In the genomic region with DNA sequence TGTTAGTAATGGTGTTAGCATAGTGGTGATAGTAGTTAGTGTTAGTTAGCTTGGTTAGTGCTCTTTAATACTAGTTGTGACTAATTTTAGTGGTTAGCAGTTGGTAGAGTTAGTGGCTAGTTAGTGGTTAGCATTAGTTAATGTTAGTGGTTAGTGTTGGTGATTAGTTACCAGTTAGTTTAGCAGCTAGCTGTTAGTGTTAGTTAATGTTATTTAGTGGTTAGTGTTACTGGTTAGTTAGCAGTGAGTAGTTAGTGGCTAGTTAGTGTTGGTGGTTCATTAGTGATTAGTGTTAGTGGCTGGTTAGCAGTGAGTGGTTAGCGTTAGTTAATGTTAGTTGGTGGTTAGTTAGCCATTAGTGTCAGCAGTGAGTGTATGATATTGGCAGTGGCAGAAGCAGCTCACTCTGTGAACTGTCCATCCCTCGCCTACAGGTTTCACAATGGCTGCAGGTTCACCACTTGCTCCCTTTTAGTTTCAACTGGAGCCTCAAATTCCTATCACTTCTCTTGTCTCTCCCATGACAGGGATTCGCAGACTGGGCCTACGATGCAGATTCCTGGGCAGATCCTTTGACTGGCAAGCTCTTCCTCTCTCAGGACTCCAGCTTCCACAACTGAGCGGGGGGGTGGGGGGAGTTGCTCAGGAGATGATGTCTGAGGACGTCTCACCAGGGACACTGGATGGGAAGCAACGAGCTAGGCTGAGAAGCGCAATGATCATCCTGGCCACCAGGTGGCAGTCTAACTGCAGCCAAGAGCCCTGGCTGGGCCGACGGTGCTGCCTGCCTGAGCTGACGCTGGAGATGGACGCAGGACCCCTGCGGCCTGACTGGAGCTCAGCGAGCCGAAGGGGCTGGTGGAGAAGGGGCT, we compare ENCODE assay signal across 8 cellular contexts. TPM values are rescaled to one million over a fixed set of nuclear protein-coding genes. Genes with fewer than 3 reads are reported as not detected.
A peak's percentile ranks its signal among the peaks of the same experiment; 100 is the strongest.
DNase-seq lines count a peak whose midpoint lies in the region; ATAC-seq, FAIRE-seq and TF ChIP-seq lines count a peak whose summit lies in the region.

No MANE protein-coding gene starts in this region.

- H3K4me2 ChIP-seq in keratinocyte (ENCODE audit: control insufficient read depth, extremely low read depth, insufficient read depth, low read depth, low read length): no peak overlapping the region

- TF ChIP-seq POLR2A in breast epithelium (IDR thresholded peaks at IDR 0.05): no peak

- dilution Hi-C loops in keratinocyte (cut with MboI; ENCODE audit: extremely low pct_ligation_motif_present, low sequenced_read_pairs): loop anchor here (25.0 kb wide), 1 partner anchor 129 kb away; no protein-coding TSS in a partner anchor

- no peaks in the 10 kb centered on the region for H3K9me1 ChIP-seq in keratinocyte (ENCODE audit: control insufficient read depth, extremely low read depth, insufficient read depth, low read length)

- ATAC-seq in GM18520 (IDR thresholded peaks at IDR 0.05; ENCODE audit: unreplicated experiment) (peak; percentile 80), HG03060 (IDR thresholded peaks at IDR 0.05; ENCODE audit: low read depth, unreplicated experiment) (peak; percentile 66)

- H3K9ac ChIP-seq in keratinocyte (ENCODE audit: control insufficient read depth, extremely low read depth, insufficient read depth, low read length): no peak overlapping the region

- H4K20me1 ChIP-seq in keratinocyte (ENCODE audit: control insufficient read depth, extremely low read depth, insufficient read depth, low read length): no peaks in the 10 kb centered on the region

- H3K4me1 ChIP-seq in breast epithelium (no peaks in the 10 kb centered on the region), keratinocyte (ENCODE audit: control insufficient read depth, extremely low read depth, insufficient read depth, low read length) (peaks cover 11% of the 10 kb centered on the region)

- intact Hi-C loops in breast epithelium (cut with DNase I; ENCODE audit: low total_unique reads): no loop called here

- H2AFZ ChIP-seq in keratinocyte (ENCODE audit: control insufficient read depth, low read length): no peak overlapping the region

- H3K4me3 ChIP-seq in breast epithelium (peak overlapping the region in 1 of 3 donors; percentile 29), keratinocyte (ENCODE audit: control insufficient read depth in 2 of 3, extremely low read depth in 1 of 3, insufficient read depth in 2 of 3, low read depth in 1 of 3, low read length in 3 of 3) (no peak overlapping the region)

- DNase-seq in AG08396 (ENCODE audit: low spot score) (peak; percentile 89), NCI-H2107 treated with DMSO at 0.1 percent for 48 hours (lab: John Stamatoyannopoulos, UW; ENCODE audit: unreplicated experiment) (peak; percentile 37), breast epithelium (ENCODE audit: low spot score in 2 of 2) (peak; percentile 63 to 82), keratinocyte (ENCODE audit: low read depth, low spot score) (no peak)
- peak; percentile 57 to 68 for DNase-seq in stimulated activated CD4-positive, alpha-beta T cell treated with anti-CD3 and anti-CD28 coated beads, Interleukin-1b, Interleukin-23, amount 100 ng/mL, for 4 hours (ENCODE audit: low read depth in 2 of 2)

- H3K36me3 ChIP-seq in breast epithelium (no peaks in the 10 kb centered on the region), keratinocyte (ENCODE audit: control insufficient read depth in 2 of 2, extremely low read depth in 1 of 2, insufficient read depth in 2 of 2, low read length in 2 of 2) (no peaks in the 10 kb centered on the region)

- H3K79me2 ChIP-seq in keratinocyte (ENCODE audit: control insufficient read depth, insufficient read depth, low read length): no peaks in the 10 kb centered on the region

- H3K27me3 ChIP-seq in breast epithelium (no peaks in the 10 kb centered on the region), keratinocyte (ENCODE audit: control insufficient read depth, extremely low read depth, insufficient read depth, low read length) (peaks cover 15% of the 10 kb centered on the region)

- H3K9me3 ChIP-seq in breast epithelium: no peaks in the 10 kb centered on the region
- H3K9me3 ChIP-seq in keratinocyte (ENCODE audit: control insufficient read depth, low read depth, low read length): no peaks in the 10 kb centered on the region

- TF ChIP-seq CTCF in VCaP (conservative IDR thresholded peaks at IDR 0.05) (peak; percentile 91), breast epithelium (IDR thresholded peaks at IDR 0.05) (peak; percentile 78 to 82 (median 78)), keratinocyte (optimal IDR thresholded peaks at IDR 0.05 in 1 of 3, IDR thresholded peaks at IDR 0.05 in 1 of 3, conservative IDR thresholded peaks at IDR 0.05 in 1 of 3; ENCODE audit: extremely low read depth in 1 of 3, insufficient read depth in 2 of 3, low read length in 3 of 3) (peak; percentile 90 to 99 (median 96))

- H3K27ac ChIP-seq in VCaP: no peak overlapping the region
- no peak overlapping the region for H3K27ac ChIP-seq in breast epithelium
- H3K27ac ChIP-seq in keratinocyte (ENCODE audit: control insufficient read depth, insufficient read depth, low read length): no peak overlapping the region

- peak; percentile 90 for FAIRE-seq in keratinocyte (lab: Jason Lieb, UNC)

RNA-seq across cellular contexts. Expression of a gene that starts 19.5 kb away (rescaled TPM):
- total RNA-seq in breast epithelium: not detected
- polyA plus RNA-seq in keratinocyte: not detected in 3 replicates
- polyA plus RNA-seq in keratinocyte (2011; ENCODE audit: low read depth): not detected
- not detected in 2 replicates for polyA plus RNA-seq in keratinocyte (2011; cell fraction: cytosol; rRNA removed)
- not detected in 2 replicates for polyA plus RNA-seq in keratinocyte (2011; cell fraction: nucleus; rRNA removed)
- polyA plus RNA-seq in keratinocyte (2012; ENCODE audit: low replicate concordance): not detected in 2 replicates
- polyA minus RNA-seq in keratinocyte: not detected in 3 replicates
- polyA minus RNA-seq in keratinocyte (2011; cell fraction: cytosol; rRNA and poly(A)+ RNA removed): not detected
- polyA minus RNA-seq in keratinocyte (2011; cell fraction: nucleus; rRNA and poly(A)+ RNA removed): not detected in 2 replicates
